Comparison of ENCODE assay signal across 1 cellular context in genomic region chr20:32287231-32287638, GRCh38.
TF ChIP-seq lines count a peak whose summit lies in the region.

No MANE protein-coding gene starts in this region.

TF ChIP-seq in GM12878, 131 proteins besides CTCF, POLR2A, EP300 and RAD21 (continued from another document):
- TF ChIP-seq MEF2B (IDR thresholded peaks at IDR 0.05; ENCODE audit: partially characterized antibody, poor library complexity, severe bottlenecking) (no peak), ZBED1 (IDR thresholded peaks at IDR 0.05; ENCODE audit: borderline replicate concordance) (no peak), MTA2 (IDR thresholded peaks at IDR 0.05; ENCODE audit: low read depth) (no peak)
